ENCODE assay signal across 31 cellular contexts in the genomic region with DNA sequence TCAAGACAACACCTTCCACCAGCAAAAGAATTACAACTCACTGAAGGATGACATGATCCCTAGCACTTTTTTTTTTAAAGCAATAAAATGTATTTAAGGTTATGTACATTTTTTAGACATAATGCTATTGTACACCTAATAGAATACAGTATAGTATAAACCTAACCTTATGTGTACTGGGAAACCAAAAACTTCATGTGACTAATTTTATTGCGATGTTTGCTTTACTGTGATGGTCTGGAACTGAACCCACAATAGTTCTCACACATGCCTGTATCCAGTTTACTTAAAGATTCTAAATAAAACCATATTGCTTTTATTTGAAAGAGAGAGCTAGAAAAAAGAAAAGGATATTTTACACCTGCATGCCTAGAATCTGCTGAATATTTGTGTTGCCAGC.
"Had no signal": no experiment of that assay in that cellular context is flagged by ENCODE, and none has a peak within 500 bp of the region (broad histone marks: within the 10 kb centered on the region; RNA-seq: fewer than 3 reads in every experiment).

No MANE protein-coding gene starts in this region.

- DNase-seq: activated B cell treated with CpG ODN at 0.5 μM for 24 hours; activated CD4-positive, alpha-beta memory T cell treated with anti-CD3 and anti-CD28 coated beads for 36 hours; activated CD4-positive, alpha-beta T cell treated with anti-CD3 and anti-CD28 coated beads for 4 hours; activated CD4-positive, alpha-beta T cell treated with anti-CD3 and anti-CD28 coated beads, Interleukin-2, amount 10 ng/mL, durations not matched to agents 24 days and 14 days; activated CD4-positive, alpha-beta T cell treated with anti-CD3 and anti-CD28 coated beads, Interleukin-2, amount 50 U/mL, for 1 hour; activated CD4-positive, alpha-beta T cell treated with anti-CD3 and anti-CD28 coated beads, Interleukin-2, amount 50 U/mL, for 4 hours; activated CD4-positive, CD25-positive, alpha-beta regulatory T cell treated with anti-CD3 and anti-CD28 coated beads, Interleukin-2, amount 50 U/mL, for 72 hours; activated CD8-positive, alpha-beta memory T cell treated with anti-CD3 and anti-CD28 coated beads, Interleukin-2, amount 50 U/mL, for 4 hours; activated CD8-positive, alpha-beta T cell treated with anti-CD3 and anti-CD28 coated beads for 36 hours; activated effector memory CD4-positive, alpha-beta T cell treated with anti-CD3 and anti-CD28 coated beads, Interleukin-2, amount 50 U/mL, for 16 hours; activated gamma-delta T cell treated with Interleukin-2 at 50 U/mL for 16 hours; activated naive CD4-positive, alpha-beta T cell; activated naive CD4-positive, alpha-beta T cell treated with anti-CD3 and anti-CD28 coated beads for 36 hours; activated naive CD4-positive, alpha-beta T cell treated with anti-CD3 and anti-CD28 coated beads, Interleukin-2, amount 50 U/mL, for 16 hours; activated naive CD8-positive, alpha-beta T cell treated with anti-CD3 and anti-CD28 coated beads for 36 hours; activated T-cell treated with anti-CD3 and anti-CD28 coated beads for 4 hours; activated T-cell treated with anti-CD3 and anti-CD28 coated beads, Interleukin-2, amount 50 U/mL, for 1 hour; activated T-cell treated with anti-CD3 and anti-CD28 coated beads, Interleukin-2, amount 50 U/mL, for 4 hours; activated T-cell treated with anti-CD3 and anti-CD28 coated beads, Interleukin-2, amount 50 U/mL, for 72 hours; adrenal gland; amniotic stem cell; aorta; caudate nucleus; cerebellar nuclear complex; T-helper 9 cell had no signal

- ATAC-seq: activated CD8-positive, alpha-beta T cell treated with anti-CD3 and anti-CD28 coated beads for 36 hours; activated naive CD4-positive, alpha-beta T cell treated with anti-CD3 and anti-CD28 coated beads, Interleukin-2, amount 50 U/mL, for 72 hours; activated T-cell treated with anti-CD3 and anti-CD28 coated beads, Interleukin-2, amount 50 U/mL, for 4 hours; activated T-cell treated with anti-CD3 and anti-CD28 coated beads, Interleukin-2, amount 50 U/mL, for 72 hours; activated T-helper 17 cell treated with anti-CD3 and anti-CD28 coated beads, Interleukin-2, amount 50 U/mL, for 72 hours had no signal

- H3K27me3 ChIP-seq: adrenal gland, cardiac muscle cell had no signal

- H3K9me3 ChIP-seq: adrenal gland had no signal

- H3K4me3 ChIP-seq: adrenal gland, cardiac muscle cell had no signal

- H3K36me3 ChIP-seq: adrenal gland, cardiac muscle cell had no signal

- FAIRE-seq: bronchial epithelial cell, TTC549 had no signal

- H3K27ac ChIP-seq: adrenal gland, cardiac muscle cell, VCaP had no signal
